In the genomic region with DNA sequence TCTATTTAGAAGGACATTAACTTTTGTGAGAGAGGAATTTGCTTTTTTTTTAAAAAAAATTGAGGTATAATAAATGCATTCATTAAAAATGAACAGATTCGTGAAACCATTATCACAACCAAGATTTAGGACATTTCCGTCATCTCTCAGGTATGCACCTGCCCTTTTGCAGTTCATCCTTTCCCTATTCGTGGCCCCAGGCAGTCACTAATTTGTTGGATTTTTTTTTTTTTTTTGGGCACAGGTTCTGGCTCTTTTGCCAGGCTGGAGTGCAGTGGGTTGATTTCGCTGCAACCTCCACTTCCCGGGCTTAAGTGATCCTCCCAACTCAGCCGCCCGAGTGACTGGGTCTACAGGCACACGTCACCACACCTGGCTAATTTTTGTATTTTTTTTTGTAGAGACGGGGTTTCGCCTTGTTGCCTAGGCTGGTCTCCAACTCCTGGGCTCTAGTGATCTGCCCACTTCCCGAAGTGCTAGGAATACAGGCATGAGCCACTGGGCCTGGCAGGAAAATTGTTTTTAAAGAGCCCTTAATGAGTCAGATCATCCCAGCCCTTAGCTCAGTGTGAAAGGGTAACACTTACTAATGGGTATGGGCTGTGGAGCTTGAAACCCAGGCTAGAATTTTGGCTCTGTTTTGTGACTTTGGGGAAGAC, we compare ENCODE assay signal across 13 cellular contexts. TPM values are rescaled to one million over a fixed set of nuclear protein-coding genes. Genes with fewer than 3 reads are reported as not detected.
DNase-seq lines count a peak whose midpoint lies in the region; TF ChIP-seq lines count a peak whose summit lies in the region.
"Had no signal": no experiment of that assay in that cellular context is flagged by ENCODE, and none has a peak within 500 bp of the region (broad histone marks: within the 10 kb centered on the region; RNA-seq: fewer than 3 reads in every experiment).

No MANE protein-coding gene starts in this region.

- H4K91ac ChIP-seq in trophoblast cell (ENCODE audit: low read depth, low read length), result peak overlapping the region; percentile 6

- peaks cover 2 to 4% of the 10 kb centered on the region in 2 donors for H3K4me1 ChIP-seq in esophagus (ENCODE audit: control insufficient read depth in 2 of 2, insufficient read depth in 2 of 2, low read length in 1 of 2)
- no peaks in the 10 kb centered on the region for H3K4me1 ChIP-seq in trophoblast cell (ENCODE audit: control insufficient read depth in 1 of 2, insufficient read depth in 2 of 2, low read length in 2 of 2)
- peaks cover 17% of the 10 kb centered on the region for H3K4me1 ChIP-seq in neural progenitor cell

- H3K27me3 Mint-ChIP-seq in neural progenitor cell (ENCODE audit: insufficient read depth, low read depth), result no peaks in the 10 kb centered on the region
- H3K27me3 Mint-ChIP-seq: IgD-negative memory B cell had no signal

- peak overlapping the region; percentile 86 for H3K4ac ChIP-seq in trophoblast cell (ENCODE audit: low read depth, low read length)

- H3K4me1 Mint-ChIP-seq in neural progenitor cell, result peaks cover 13% of the 10 kb centered on the region

- H3K9ac ChIP-seq in trophoblast cell (ENCODE audit: low read length) (no peak overlapping the region), neural progenitor cell (no peak overlapping the region)

- H3K9me3 ChIP-seq in esophagus (ENCODE audit: control insufficient read depth in 2 of 2, insufficient read depth in 1 of 2, low read depth in 1 of 2, low read length in 1 of 2) (no peaks in the 10 kb centered on the region), trophoblast cell (ENCODE audit: insufficient read depth, low read depth, low read length) (no peaks in the 10 kb centered on the region), neural progenitor cell (ENCODE audit: low read depth) (no peaks in the 10 kb centered on the region)
- H3K9me3 ChIP-seq: body of pancreas, right lobe of liver had no signal

- H2AFZ ChIP-seq in trophoblast cell (ENCODE audit: insufficient read depth, low read length, poor library complexity) (no peak overlapping the region), neural progenitor cell (replicated peaks) (no peak overlapping the region)

- H3K36me3 ChIP-seq in esophagus (ENCODE audit: control insufficient read depth in 2 of 2, insufficient read depth in 2 of 2, low read length in 1 of 2), result no peaks in the 10 kb centered on the region
- H3K36me3 ChIP-seq in trophoblast cell (ENCODE audit: control insufficient read depth in 1 of 2, insufficient read depth in 2 of 2, low read length in 2 of 2), result no peaks in the 10 kb centered on the region
- H3K36me3 ChIP-seq in neural progenitor cell, result no peaks in the 10 kb centered on the region
- H3K36me3 ChIP-seq: right lobe of liver had no signal

- peak; percentile 16 for DNase-seq in GM03348 (ENCODE audit: low spot score)
- DNase-seq in NCI-H2227 treated with DMSO at 0.1 percent for 48 hours (lab: John Stamatoyannopoulos, UW), result peak; percentile 2
- no peak for DNase-seq in trophoblast cell
- no peak for DNase-seq in NCI-H146 (lab: John Stamatoyannopoulos, UW)
- no peak for DNase-seq in neural progenitor cell (ENCODE audit: low spot score)
- DNase-seq in NK-92 (lab: John Stamatoyannopoulos, UW; ENCODE audit: unreplicated experiment), result no peak
- no peak for DNase-seq in Kasumi-1 (lab: John Stamatoyannopoulos, UW)
- DNase-seq: body of pancreas, COR-L47, right lobe of liver had no signal

- H3K79me2 ChIP-seq in trophoblast cell (ENCODE audit: control insufficient read depth, insufficient read depth, low read length, poor library complexity), result peaks cover 3% of the 10 kb centered on the region
- peaks cover 100% of the 10 kb centered on the region for H3K79me2 ChIP-seq in neural progenitor cell (ENCODE audit: low read depth)

- no peaks in the 10 kb centered on the region for H3K79me1 ChIP-seq in trophoblast cell (ENCODE audit: low read length)

- no peak overlapping the region for H3K4me2 ChIP-seq in trophoblast cell (ENCODE audit: low read length)
- no peak overlapping the region for H3K4me2 ChIP-seq in neural progenitor cell

- H3K14ac ChIP-seq in trophoblast cell (ENCODE audit: low read length), result no peak overlapping the region

- H2BK5ac ChIP-seq in trophoblast cell (ENCODE audit: low read depth, low read length, poor library complexity), result no peak overlapping the region

- no peak overlapping the region for H3K18ac ChIP-seq in trophoblast cell (ENCODE audit: low read length)

- H3K4me3 ChIP-seq in esophagus (ENCODE audit: low read depth in 1 of 2, low read length in 2 of 2), result no peak overlapping the region
- no peak overlapping the region for H3K4me3 ChIP-seq in trophoblast cell (ENCODE audit: low read depth, low read length)
- no peak overlapping the region for H3K4me3 ChIP-seq in neural progenitor cell
- H3K4me3 ChIP-seq: body of pancreas, right lobe of liver had no signal

- H2BK120ac ChIP-seq in trophoblast cell (ENCODE audit: insufficient read depth, low read length, poor library complexity), result no peak overlapping the region

- H3K9me3 Mint-ChIP-seq in neural progenitor cell, result no peaks in the 10 kb centered on the region
- H3K9me3 Mint-ChIP-seq: IgD-negative memory B cell; T-helper 1 cell treated with Interleukin-12 subunit alpha and Interleukin-12 subunit beta and Interleukin-4 antibody, amounts not matched to agents 30 μg/mL and 1 μg/mL, for 36 hours had no signal

- H3K23ac ChIP-seq in trophoblast cell (ENCODE audit: low read length), result no peak overlapping the region

- H3K27me3 ChIP-seq in esophagus (ENCODE audit: control insufficient read depth in 1 of 2, insufficient read depth in 2 of 2, low read length in 2 of 2) (no peaks in the 10 kb centered on the region), trophoblast cell (ENCODE audit: insufficient read depth, low read length) (no peaks in the 10 kb centered on the region), neural progenitor cell (no peaks in the 10 kb centered on the region)
- H3K27me3 ChIP-seq: body of pancreas, right lobe of liver had no signal

- H4K8ac ChIP-seq in trophoblast cell (ENCODE audit: low read depth, low read length), result no peak overlapping the region

- no peaks in the 10 kb centered on the region for H3F3A ChIP-seq in neural progenitor cell (ENCODE audit: low read depth)

- no peak overlapping the region for H4K12ac ChIP-seq in trophoblast cell (ENCODE audit: low read depth, low read length)

- H3K36me3 Mint-ChIP-seq in neural progenitor cell, result peaks cover 21% of the 10 kb centered on the region

- no peak overlapping the region for H2AK5ac ChIP-seq in trophoblast cell (ENCODE audit: low read length)

- 61 to 64% methylated on average over 11 of the region's 11 CpGs for WGBS in esophagus, 2 donors
- WGBS in trophoblast cell (ENCODE audit: extremely low coverage, insufficient coverage, insufficient read length), result no CpG with 5 or more reads among the region's 11 CpGs

- no peak overlapping the region for H2BK12ac ChIP-seq in trophoblast cell (ENCODE audit: low read length)

- H4K20me1 ChIP-seq in neural progenitor cell (ENCODE audit: low read depth), result peaks cover 98% of the 10 kb centered on the region

- H3K27ac ChIP-seq in esophagus (ENCODE audit: low read depth in 2 of 2, low read length in 1 of 2) (peak overlapping the region; percentile 11 to 21), trophoblast cell (ENCODE audit: low read depth, low read length) (no peak overlapping the region), neural progenitor cell (no peak overlapping the region)
- H3K27ac ChIP-seq: body of pancreas, right lobe of liver had no signal

- no peak for TF ChIP-seq CTCF in neural progenitor cell (IDR thresholded peaks at IDR 0.05)

- H3K4me3 Mint-ChIP-seq in neural progenitor cell, result no peak overlapping the region
- H3K4me3 Mint-ChIP-seq: IgD-negative memory B cell; T-helper 1 cell treated with Interleukin-12 subunit alpha and Interleukin-12 subunit beta and Interleukin-4 antibody, amounts not matched to agents 30 μg/mL and 1 μg/mL, for 36 hours had no signal

- H3K27ac Mint-ChIP-seq in neural progenitor cell, result no peak overlapping the region
- H3K27ac Mint-ChIP-seq: T-helper 1 cell treated with Interleukin-12 subunit alpha and Interleukin-12 subunit beta and Interleukin-4 antibody, amounts not matched to agents 30 μg/mL and 1 μg/mL, for 36 hours had no signal

RNA-seq across cellular contexts. Expression of gene PHF3, which starts 9.2 kb away (rescaled TPM):
- polyA plus RNA-seq in esophagus, result 1 to 10 TPM; 4.3 to 5.7 TPM
- polyA plus RNA-seq in trophoblast cell (2013), result 19.7 and 21.5 TPM in 2 replicates
- 72.4 and 100 TPM in 2 replicates for total RNA-seq in neural progenitor cell (ENCODE audit: low replicate concordance)

Comparison
In these comparisons a context has a peak if more than half of its experiments do, and no peak if none do; other contexts are left out.
1. DNase-seq: peak in GM03348 (single experiment) and NCI-H2227 treated with DMSO at 0.1 percent for 48 hours (single experiment); none in trophoblast cell (0 of 2), NCI-H146 (single experiment), neural progenitor cell (single experiment), NK-92 (single experiment) and Kasumi-1 (0 of 2).
2. H3K27ac ChIP-seq: peak in esophagus (2 of 2); none in trophoblast cell (single experiment) and neural progenitor cell (single experiment).